Comparison of ENCODE assay signal across 12 cellular contexts in the genomic region with DNA sequence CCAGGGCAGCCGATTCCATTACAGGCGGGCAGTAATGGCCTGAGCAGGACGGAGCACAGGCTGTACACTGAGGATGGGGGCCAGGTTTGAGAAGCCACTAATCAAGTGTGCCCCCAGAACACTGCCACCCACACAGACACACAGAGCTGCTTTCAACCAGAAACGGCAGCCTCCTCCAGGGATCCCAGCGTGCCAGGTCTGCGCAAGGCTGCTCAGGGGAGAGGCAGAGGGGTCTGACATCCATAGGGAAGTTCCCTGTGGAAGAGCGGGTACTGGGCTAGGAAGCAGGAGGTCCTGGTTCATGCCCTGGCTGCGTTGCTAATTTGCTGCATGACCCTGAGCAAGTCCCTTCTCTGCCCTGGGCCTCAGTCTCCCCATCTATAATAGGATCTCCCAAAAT. TPM values are rescaled to one million over a fixed set of nuclear protein-coding genes. Genes with fewer than 3 reads are reported as not detected.
DNase-seq lines count a peak whose midpoint lies in the region; ATAC-seq, FAIRE-seq and TF ChIP-seq lines count a peak whose summit lies in the region.
"Had no signal": no experiment of that assay in that cellular context is flagged by ENCODE, and none has a peak within 500 bp of the region (broad histone marks: within the 10 kb centered on the region; RNA-seq: fewer than 3 reads in every experiment).

No MANE protein-coding gene starts in this region.

- TF ChIP-seq EP300 in upper lobe of left lung (IDR thresholded peaks at IDR 0.05): no peak

- peak overlapping the region; percentile 49 for H3K4me2 ChIP-seq in keratinocyte (ENCODE audit: control insufficient read depth, extremely low read depth, insufficient read depth, low read depth, low read length)
- H3K4me2 ChIP-seq: KMS-11 had no signal

- H3K9me3 Mint-ChIP-seq in T-cell (no peaks in the 10 kb centered on the region), glutamatergic neuron (ENCODE audit: unreplicated experiment) (peaks cover 30% of the 10 kb centered on the region)

- ATAC-seq in heart left ventricle: no peak
- ATAC-seq in left ventricle myocardium superior: no peak
- no peak for ATAC-seq in T-cell (replicated peaks in 1 of 4)
- ATAC-seq in upper lobe of left lung (ENCODE audit: low FRiP score in 2 of 2): no peak

- no peak overlapping the region for H2AFZ ChIP-seq in keratinocyte (ENCODE audit: control insufficient read depth, low read length)

- peaks cover 16 to 60% (median 47%) of the 10 kb centered on the region in 12 donors for H3K4me1 ChIP-seq in heart left ventricle
- peaks cover 90% of the 10 kb centered on the region for H3K4me1 ChIP-seq in keratinocyte (ENCODE audit: control insufficient read depth, extremely low read depth, insufficient read depth, low read length)
- H3K4me1 ChIP-seq in upper lobe of left lung: peaks cover 53 to 72% (median 63%) of the 10 kb centered on the region in 4 donors
- no peaks in the 10 kb centered on the region for H3K4me1 ChIP-seq in BE2C

- TF ChIP-seq CTCF in heart left ventricle (IDR thresholded peaks at IDR 0.05) (no peak), keratinocyte (optimal IDR thresholded peaks at IDR 0.05 in 1 of 3, IDR thresholded peaks at IDR 0.05 in 1 of 3, conservative IDR thresholded peaks at IDR 0.05 in 1 of 3; ENCODE audit: extremely low read depth in 1 of 3, insufficient read depth in 2 of 3, low read length in 3 of 3) (no peak), upper lobe of left lung (IDR thresholded peaks at IDR 0.05) (no peak), glutamatergic neuron (IDR thresholded peaks at IDR 0.05; ENCODE audit: partially characterized antibody, unreplicated experiment) (no peak), BE2C (IDR thresholded peaks at IDR 0.05; ENCODE audit: low read depth, low read length) (no peak)

- no peaks in the 10 kb centered on the region for H3K27me3 Mint-ChIP-seq in T-cell
- H3K27me3 Mint-ChIP-seq in glutamatergic neuron (ENCODE audit: unreplicated experiment): peaks cover 29% of the 10 kb centered on the region

- POLR2A ChIA-PET in T-cell (lab: Charles Lee): interaction anchor here (1.0 to 1.5 kb wide), 2 partner anchors 16 to 22 kb away, joined by 3 to 13 read pairs; no protein-coding TSS in a partner anchor

- CTCF ChIA-PET in T-cell (lab: Charles Lee): interaction anchor here in 1 of 2 donors (0.5 to 3.1 kb wide), 3 partner anchors 14 to 21 kb away, joined by 3 to 21 read pairs (median 19); no protein-coding TSS in a partner anchor

- DNase-seq in heart left ventricle: no peak
- DNase-seq in left ventricle myocardium superior: no peak
- no peak for DNase-seq in T-cell
- no peak for DNase-seq in keratinocyte (ENCODE audit: low read depth, low spot score)
- no peak for DNase-seq in upper lobe of left lung
- no peak for DNase-seq in glutamatergic neuron
- DNase-seq in medulla oblongata (ENCODE audit: extremely low spot score): no peak
- no peak for DNase-seq in BE2C
- DNase-seq: brain microvascular endothelial cell, NCI-H2029, ovary had no signal

- peaks cover 82% of the 10 kb centered on the region for H3K79me2 ChIP-seq in keratinocyte (ENCODE audit: control insufficient read depth, insufficient read depth, low read length)

- TF ChIP-seq POLR2A in heart left ventricle (IDR thresholded peaks at IDR 0.05) (no peak), upper lobe of left lung (IDR thresholded peaks at IDR 0.05) (no peak)

- H3K4me3 Mint-ChIP-seq in T-cell (peak overlapping the region; percentile 79 to 87 (median 85)), glutamatergic neuron (ENCODE audit: unreplicated experiment) (no peak overlapping the region)

- FAIRE-seq in keratinocyte (lab: Jason Lieb, UNC): no peak

- H3K36me3 Mint-ChIP-seq in T-cell (peaks cover 9% of the 10 kb centered on the region), glutamatergic neuron (ENCODE audit: unreplicated experiment) (no peaks in the 10 kb centered on the region)

- H4K20me1 ChIP-seq in keratinocyte (ENCODE audit: control insufficient read depth, extremely low read depth, insufficient read depth, low read length): peaks cover 3% of the 10 kb centered on the region

- H3K9me3 ChIP-seq in heart left ventricle (no peaks in the 10 kb centered on the region), keratinocyte (ENCODE audit: control insufficient read depth, low read depth, low read length) (no peaks in the 10 kb centered on the region), upper lobe of left lung (no peaks in the 10 kb centered on the region), BE2C (no peaks in the 10 kb centered on the region)
- H3K9me3 ChIP-seq: ovary had no signal

- no peaks in the 10 kb centered on the region for H3K27me3 ChIP-seq in heart left ventricle
- H3K27me3 ChIP-seq in keratinocyte (ENCODE audit: control insufficient read depth, extremely low read depth, insufficient read depth, low read length): no peaks in the 10 kb centered on the region
- no peaks in the 10 kb centered on the region for H3K27me3 ChIP-seq in upper lobe of left lung
- no peaks in the 10 kb centered on the region for H3K27me3 ChIP-seq in BE2C
- H3K27me3 ChIP-seq: brain microvascular endothelial cell, ovary had no signal

- H3K9me1 ChIP-seq in keratinocyte (ENCODE audit: control insufficient read depth, extremely low read depth, insufficient read depth, low read length): peaks cover 2% of the 10 kb centered on the region

- peaks cover 91 to 95% (median 93%) of the 10 kb centered on the region in 3 donors for H3K4me1 Mint-ChIP-seq in T-cell
- H3K4me1 Mint-ChIP-seq in glutamatergic neuron (ENCODE audit: low read depth, unreplicated experiment): peaks cover 56% of the 10 kb centered on the region

- H3K4me3 ChIP-seq in heart left ventricle: peak overlapping the region in 1 of 12 donors; percentile 46
- H3K4me3 ChIP-seq in keratinocyte (ENCODE audit: control insufficient read depth in 2 of 3, extremely low read depth in 1 of 3, insufficient read depth in 2 of 3, low read depth in 1 of 3, low read length in 3 of 3): no peak overlapping the region
- no peak overlapping the region for H3K4me3 ChIP-seq in upper lobe of left lung
- H3K4me3 ChIP-seq in BE2C (ENCODE audit: low read depth, low read length): no peak overlapping the region
- H3K4me3 ChIP-seq: ovary had no signal

- 79 to 87% (median 84%) methylated on average over 5 to 8 of the region's 8 CpGs for WGBS in heart left ventricle, 4 donors
- WGBS in upper lobe of left lung, 2 donors: 80 to 86% methylated on average over 7 to 8 of the region's 8 CpGs

- H3K27ac ChIP-seq in heart left ventricle (peak overlapping the region in 7 of 12 donors; percentile 82 to 97 (median 92)), keratinocyte (ENCODE audit: control insufficient read depth, insufficient read depth, low read length) (peak overlapping the region; percentile 95), upper lobe of left lung (peak overlapping the region in 3 of 4 donors; percentile 79 to 90 (median 90))
- H3K27ac ChIP-seq: brain microvascular endothelial cell, KMS-11, ovary had no signal

- peak overlapping the region; percentile 64 for H3K9ac ChIP-seq in keratinocyte (ENCODE audit: control insufficient read depth, extremely low read depth, insufficient read depth, low read length)
- H3K9ac ChIP-seq: KMS-11 had no signal

- dilution Hi-C loops in keratinocyte (cut with MboI; ENCODE audit: extremely low pct_ligation_motif_present, low sequenced_read_pairs): no loop called here

- intact Hi-C loops in heart left ventricle (cut with DNase I): no loop called here
- intact Hi-C loops in left ventricle myocardium superior (cut with micrococcal nuclease): no loop called here

- peak overlapping the region; percentile 97 to 98 for H3K27ac Mint-ChIP-seq in T-cell
- no peak overlapping the region for H3K27ac Mint-ChIP-seq in glutamatergic neuron (ENCODE audit: unreplicated experiment)

- H3K36me3 ChIP-seq in heart left ventricle (no peaks in the 10 kb centered on the region), keratinocyte (ENCODE audit: control insufficient read depth in 2 of 2, extremely low read depth in 1 of 2, insufficient read depth in 2 of 2, low read length in 2 of 2) (peaks cover 2 to 17% of the 10 kb centered on the region in 2 experiments), upper lobe of left lung (no peaks in the 10 kb centered on the region), BE2C (no peaks in the 10 kb centered on the region)
- H3K36me3 ChIP-seq: brain microvascular endothelial cell, ovary had no signal

RNA-seq across cellular contexts. Expression of a gene that starts 26.1 kb away (rescaled TPM):
- 10 to 100 TPM; 20.8 to 57.6 (median 30.6) TPM for total RNA-seq in heart left ventricle
- polyA plus RNA-seq in heart left ventricle: 10 to 100 TPM; 22.0 to 33.3 TPM
- total RNA-seq in left ventricle myocardium superior: 27.3 TPM
- 1 to 10 TPM in 4 of 5 donors, under 1 TPM in 1; 0.85 to 2.8 (median 2.2) TPM for total RNA-seq in T-cell
- 38.7 to 91.9 TPM (median 52.7 TPM) in 3 replicates for polyA plus RNA-seq in keratinocyte
- 23.4 TPM for polyA plus RNA-seq in keratinocyte (2011; ENCODE audit: low read depth)
- 32.0 and 62.6 TPM in 2 replicates for polyA plus RNA-seq in keratinocyte (2011; cell fraction: cytosol; rRNA removed)
- 62.5 and 83.1 TPM in 2 replicates for polyA plus RNA-seq in keratinocyte (2011; cell fraction: nucleus; rRNA removed)
- polyA plus RNA-seq in keratinocyte (2012; ENCODE audit: low replicate concordance): 44.0 and 48.3 TPM in 2 replicates
- polyA minus RNA-seq in keratinocyte: 48.6 to 89.0 TPM (median 74.9 TPM) in 3 replicates
- polyA minus RNA-seq in keratinocyte (2011; cell fraction: cytosol; rRNA and poly(A)+ RNA removed): 91.9 TPM
- 65.3 and 76.2 TPM in 2 replicates for polyA minus RNA-seq in keratinocyte (2011; cell fraction: nucleus; rRNA and poly(A)+ RNA removed)
- total RNA-seq in upper lobe of left lung: 10 to 100 TPM in 5 of 6 donors, 1 to 10 TPM in 1; 5.7 to 13.4 (median 11.5) TPM
- 28.9 TPM for total RNA-seq in glutamatergic neuron (ENCODE audit: unreplicated experiment)
- 19.6 TPM for polyA plus RNA-seq in BE2C (2012; ENCODE audit: insufficient read depth, insufficient read length, low read depth)

RNA-seq across cellular contexts. Expression of a gene that starts 28.1 kb away (rescaled TPM):
- total RNA-seq in heart left ventricle: 1 to 10 TPM; 3.1 to 9.0 (median 5.3) TPM
- polyA plus RNA-seq in heart left ventricle: 1 to 10 TPM; 2.5 to 3.9 TPM
- 5.0 TPM for total RNA-seq in left ventricle myocardium superior
- 10 to 100 TPM; 36.0 to 76.2 (median 37.7) TPM for total RNA-seq in T-cell
- polyA plus RNA-seq in keratinocyte: 55.0 to 61.5 TPM (median 57.9 TPM) in 3 replicates
- 124 TPM for polyA plus RNA-seq in keratinocyte (2011; ENCODE audit: low read depth)
- polyA plus RNA-seq in keratinocyte (2011; cell fraction: cytosol; rRNA removed): 43.0 and 79.6 TPM in 2 replicates
- 145 and 193 TPM in 2 replicates for polyA plus RNA-seq in keratinocyte (2011; cell fraction: nucleus; rRNA removed)
- polyA plus RNA-seq in keratinocyte (2012; ENCODE audit: low replicate concordance): 72.9 and 75.0 TPM in 2 replicates
- polyA minus RNA-seq in keratinocyte: 106 to 194 TPM (median 118 TPM) in 3 replicates
- polyA minus RNA-seq in keratinocyte (2011; cell fraction: cytosol; rRNA and poly(A)+ RNA removed): 127 TPM
- 82.3 and 144 TPM in 2 replicates for polyA minus RNA-seq in keratinocyte (2011; cell fraction: nucleus; rRNA and poly(A)+ RNA removed)
- 10 to 100 TPM in 3 of 6 donors, 1 to 10 TPM in 3; 9.2 to 19.3 (median 11.0) TPM for total RNA-seq in upper lobe of left lung
- 107 TPM for total RNA-seq in glutamatergic neuron (ENCODE audit: unreplicated experiment)
- polyA plus RNA-seq in BE2C (2012; ENCODE audit: insufficient read depth, insufficient read length, low read depth): 0.29 TPM
